ENCODE assay signal across 1 cellular context in the genomic region with DNA sequence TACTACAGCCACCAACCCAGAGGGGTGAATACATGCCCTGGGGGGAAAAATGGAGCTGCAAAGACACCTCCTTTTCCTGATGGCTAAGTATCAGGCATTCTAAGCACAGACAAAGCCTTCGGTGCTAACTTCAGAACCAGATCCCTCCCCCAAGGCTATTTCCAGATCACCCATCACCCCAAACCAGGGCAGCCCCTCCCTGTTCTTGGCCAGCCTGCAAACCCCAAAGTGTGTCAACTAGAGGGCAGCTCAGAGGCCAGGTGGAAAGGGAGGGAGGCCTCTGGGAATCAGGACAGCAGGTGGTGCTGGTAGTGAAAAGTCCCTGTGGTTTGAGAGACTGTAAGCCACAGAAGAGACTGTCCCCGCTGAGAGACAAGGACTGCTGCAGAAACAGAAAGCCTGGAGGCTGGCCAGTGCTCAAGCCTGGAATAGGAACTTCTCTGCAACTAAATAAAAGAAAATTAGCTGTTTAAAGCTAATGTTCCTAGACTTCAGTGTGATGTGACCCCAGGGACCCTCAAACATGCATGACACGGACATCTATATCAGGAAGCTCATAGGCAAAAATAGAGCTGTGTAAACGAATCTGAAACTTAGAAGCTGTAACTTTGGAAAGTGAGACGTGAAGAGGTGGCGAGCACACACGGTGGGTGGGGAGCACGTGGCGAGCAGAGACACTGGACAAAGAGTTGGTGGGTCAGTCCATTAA.
TF ChIP-seq lines count a peak whose summit lies in the region.

No MANE protein-coding gene starts in this region.

TF ChIP-seq in SK-N-SH treated with all-trans-retinoic acid at 6 μM for 48 hours, 23 proteins besides CTCF, POLR2A, EP300 and RAD21 (continued from another document):
- TF ChIP-seq ZNF8 (CRISPR knock-in tag; IDR thresholded peaks at IDR 0.05) (no peak), ZC3H10 (CRISPR knock-in tag; IDR thresholded peaks at IDR 0.05) (no peak), BACH2 (CRISPR knock-in tag; IDR thresholded peaks at IDR 0.05; ENCODE audit: borderline replicate concordance) (no peak)
TF ChIP-seq in SK-N-SH treated with all-trans-retinoic acid at 6 μM for 48 hours: peak in this region for 0.
